24 cellular contexts compared by ENCODE assay signal in the genomic region with DNA sequence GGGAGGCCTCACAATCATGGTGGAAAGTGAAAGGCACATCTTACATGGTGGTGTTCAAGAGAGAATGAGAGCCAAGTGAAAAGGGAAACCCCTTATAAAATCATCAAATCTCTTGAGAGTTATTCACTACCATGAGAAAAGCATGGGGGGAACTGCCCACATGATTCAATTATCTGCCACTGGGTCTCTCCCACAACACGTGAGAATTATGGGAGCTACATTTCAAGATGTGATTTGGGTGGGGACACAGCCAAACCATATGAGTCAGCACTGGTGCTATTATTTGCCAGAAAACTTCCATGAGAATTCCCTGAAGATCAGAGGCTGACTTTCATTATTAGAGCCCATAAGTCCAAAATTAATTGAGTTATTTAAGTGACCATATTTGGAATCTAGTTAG.
"Had no signal": no experiment of that assay in that cellular context is flagged by ENCODE, and none has a peak within 500 bp of the region (broad histone marks: within the 10 kb centered on the region; RNA-seq: fewer than 3 reads in every experiment).

No MANE protein-coding gene starts in this region.

- H3K4me2 ChIP-seq: smooth muscle cell had no signal

- H3K9me3 Mint-ChIP-seq: memory B cell; natural killer cell treated with Interleukin-12 subunit alpha and Interleukin-12 subunit beta and Interleukin-15 and Interleukin-18, amount 100 ng/mL, for 72 hours; stimulated activated memory B cell treated with anti-CD40 and anti-IgM and Interleukin-4, amounts not matched to agents 10 μg/mL and 1 μg/mL and 100 μg/mL, for 72 hours; stimulated activated naive CD8-positive, alpha-beta T cell treated with anti-CD3 and anti-CD28 coated beads, Interleukin-15, amount 100 ng/mL, for 72 hours had no signal

- H3K4me1 ChIP-seq: left ventricle myocardium inferior, right atrium auricular region, right lobe of liver, transverse colon, upper lobe of left lung, vagina had no signal

- H3K27ac Mint-ChIP-seq: memory B cell; naive thymus-derived CD4-positive, alpha-beta T cell; natural killer cell treated with Interleukin-12 subunit alpha and Interleukin-12 subunit beta and Interleukin-15 and Interleukin-18, amount 100 ng/mL, for 72 hours; progenitor cell of endocrine pancreas; stimulated activated memory B cell treated with anti-CD40 and anti-IgM and Interleukin-4, amounts not matched to agents 10 μg/mL and 1 μg/mL and 100 μg/mL, for 72 hours; stimulated activated naive CD8-positive, alpha-beta T cell treated with anti-CD3 and anti-CD28 coated beads, Interleukin-15, amount 100 ng/mL, for 72 hours had no signal

- H3K4me1 Mint-ChIP-seq: memory B cell; naive thymus-derived CD4-positive, alpha-beta T cell; stimulated activated memory B cell treated with anti-CD40 and anti-IgM and Interleukin-4, amounts not matched to agents 10 μg/mL and 1 μg/mL and 100 μg/mL, for 72 hours; stimulated activated naive CD8-positive, alpha-beta T cell treated with anti-CD3 and anti-CD28 coated beads, Interleukin-15, amount 100 ng/mL, for 72 hours had no signal

- H3K27ac ChIP-seq: left ventricle myocardium inferior, ovary, right atrium auricular region, right lobe of liver, transverse colon, upper lobe of left lung, vagina had no signal

- H3K9me3 ChIP-seq: left ventricle myocardium inferior, mucosa of descending colon, ovary, right atrium auricular region, right lobe of liver, transverse colon, upper lobe of left lung, vagina had no signal

- H3K4me3 ChIP-seq: left ventricle myocardium inferior, lung, mucosa of descending colon, ovary, right atrium auricular region, right lobe of liver, smooth muscle cell, transverse colon, upper lobe of left lung, vagina had no signal

- H3K36me3 Mint-ChIP-seq: memory B cell; naive thymus-derived CD4-positive, alpha-beta T cell; natural killer cell treated with Interleukin-12 subunit alpha and Interleukin-12 subunit beta and Interleukin-15 and Interleukin-18, amount 100 ng/mL, for 72 hours; stimulated activated memory B cell treated with anti-CD40 and anti-IgM and Interleukin-4, amounts not matched to agents 10 μg/mL and 1 μg/mL and 100 μg/mL, for 72 hours had no signal

- H3K27me3 ChIP-seq: ovary, right atrium auricular region, right lobe of liver, transverse colon, upper lobe of left lung, vagina had no signal

- H3K27me3 Mint-ChIP-seq: memory B cell; naive thymus-derived CD4-positive, alpha-beta T cell; natural killer cell treated with Interleukin-12 subunit alpha and Interleukin-12 subunit beta and Interleukin-15 and Interleukin-18, amount 100 ng/mL, for 72 hours; stimulated activated memory B cell treated with anti-CD40 and anti-IgM and Interleukin-4, amounts not matched to agents 10 μg/mL and 1 μg/mL and 100 μg/mL, for 72 hours; stimulated activated naive CD8-positive, alpha-beta T cell treated with anti-CD3 and anti-CD28 coated beads, Interleukin-15, amount 100 ng/mL, for 72 hours had no signal

- H3K36me3 ChIP-seq: left ventricle myocardium inferior, ovary, right atrium auricular region, right lobe of liver, transverse colon, upper lobe of left lung, vagina had no signal

- DNase-seq: islet precursor cell; left ventricle myocardium inferior; midbrain; mucosa of descending colon; naive thymus-derived CD4-positive, alpha-beta T cell; ovary; right lobe of liver; stimulated activated CD4-positive, alpha-beta T cell treated with anti-CD3 and anti-CD28 coated beads, Interleukin-1b, Interleukin-23, amount 100 ng/mL, for 48 hours; stimulated activated CD4-positive, alpha-beta T cell treated with anti-CD3 and anti-CD28 coated beads, Interleukin-2, amount 100 ng/mL, for 48 hours; stimulated activated CD4-positive, alpha-beta T cell treated with anti-CD3 and anti-CD28 coated beads, Interleukin-4, amount 100 ng/mL, for 4 hours; stimulated activated CD8-positive, alpha-beta memory T cell treated with anti-CD3 and anti-CD28 coated beads, Interleukin-4, amount 100 ng/mL, for 48 hours; stimulated activated naive CD4-positive, alpha-beta T cell treated with Interleukin-2 at 50 U/mL for 16 hours; stimulated activated naive CD8-positive, alpha-beta T cell treated with anti-CD3 and anti-CD28 coated beads, Interleukin-15, amount 100 ng/mL, for 72 hours; substantia nigra; transverse colon; upper lobe of left lung had no signal

- H3K4me3 Mint-ChIP-seq: memory B cell; naive thymus-derived CD4-positive, alpha-beta T cell; natural killer cell treated with Interleukin-12 subunit alpha and Interleukin-12 subunit beta and Interleukin-15 and Interleukin-18, amount 100 ng/mL, for 72 hours; stimulated activated memory B cell treated with anti-CD40 and anti-IgM and Interleukin-4, amounts not matched to agents 10 μg/mL and 1 μg/mL and 100 μg/mL, for 72 hours; stimulated activated naive CD8-positive, alpha-beta T cell treated with anti-CD3 and anti-CD28 coated beads, Interleukin-15, amount 100 ng/mL, for 72 hours had no signal
